In genomic region chr9:1535051-1535450, GRCh38 we compare ENCODE assay signal across 22 cellular contexts.
A peak's percentile ranks its signal among the peaks of the same experiment; 100 is the strongest.
DNase-seq lines count a peak whose midpoint lies in the region; ATAC-seq and TF ChIP-seq lines count a peak whose summit lies in the region.
"Had no signal": no experiment of that assay in that cellular context is flagged by ENCODE, and none has a peak within 500 bp of the region (broad histone marks: within the 10 kb centered on the region; RNA-seq: fewer than 3 reads in every experiment).

No MANE protein-coding gene starts in this region.

- H3K4me1 ChIP-seq in transverse colon, result no peaks in the 10 kb centered on the region
- H3K4me1 ChIP-seq: left ventricle myocardium inferior, sigmoid colon, testis had no signal

- intact Hi-C loops in transverse colon (cut with DNase I; ENCODE audit: low total_unique reads), result no loop called here

- no peak overlapping the region for H3K27ac ChIP-seq in transverse colon
- H3K27ac ChIP-seq: left ventricle myocardium inferior, sigmoid colon, testis had no signal

- no peaks in the 10 kb centered on the region for H3K9me3 ChIP-seq in transverse colon
- H3K9me3 ChIP-seq: MG63, sigmoid colon, testis had no signal

- no peak for TF ChIP-seq CTCF in transverse colon (IDR thresholded peaks at IDR 0.05)

- no peak for TF ChIP-seq EP300 in transverse colon (IDR thresholded peaks at IDR 0.05; ENCODE audit: low read depth)

- H3K27me3 ChIP-seq in transverse colon, result no peaks in the 10 kb centered on the region
- H3K27me3 ChIP-seq: MG63, sigmoid colon, testis had no signal

- H3K4me3 ChIP-seq in transverse colon, result no peak overlapping the region
- H3K4me3 ChIP-seq: left ventricle myocardium inferior, MG63, sigmoid colon, testis had no signal

- ATAC-seq in GM18858 (IDR thresholded peaks at IDR 0.05; ENCODE audit: unreplicated experiment), result peak; percentile 41
- ATAC-seq in GM21381 (IDR thresholded peaks at IDR 0.05; ENCODE audit: unreplicated experiment), result peak; percentile 55
- ATAC-seq in HG02798 (IDR thresholded peaks at IDR 0.05; ENCODE audit: poor library complexity, unreplicated experiment), result peak; percentile 54
- peak; percentile 51 for ATAC-seq in HG03432 (IDR thresholded peaks at IDR 0.05; ENCODE audit: unreplicated experiment)
- ATAC-seq in HG03095 (IDR thresholded peaks at IDR 0.05; ENCODE audit: unreplicated experiment), result no peak
- no peak for ATAC-seq in HG03097 (IDR thresholded peaks at IDR 0.05; ENCODE audit: low FRiP score, unreplicated experiment)
- ATAC-seq: stimulated activated effector memory CD8-positive, alpha-beta T cell treated with anti-CD3 and anti-CD28 coated beads, Interleukin-12 subunit alpha, Interleukin-12 subunit beta, amount 100 ng/mL, for 72 hours had no signal

- in situ Hi-C loops in transverse colon (cut with MboI; ENCODE audit: low pct_ligation_motif_present in 1 of 4, low pct_unique_long_range_greater_than_20kb in 1 of 4, low sequenced_read_pairs in 3 of 4), result no loop called here

- no peak for TF ChIP-seq POLR2A in transverse colon (IDR thresholded peaks at IDR 0.05)

- no peaks in the 10 kb centered on the region for H3K36me3 ChIP-seq in transverse colon
- H3K36me3 ChIP-seq: left ventricle myocardium inferior, MG63, sigmoid colon had no signal

- 70 to 81% methylated on average over 2 of the region's 2 CpGs for WGBS in transverse colon (ENCODE audit: low coverage in 1 of 2), 2 donors

- DNase-seq in transverse colon (no peak), 8988T (no peak)
- DNase-seq: aorta, caudate nucleus, DMS153, foreskin fibroblast, GDM1, immature natural killer cell, left ventricle myocardium inferior, MG63, NCI-H69, posterior cingulate gyrus, SHP77, sigmoid colon, testis had no signal

Comparison
In these comparisons a context has a peak if more than half of its experiments do, and no peak if none do; other contexts are left out.
1. ATAC-seq: peak in GM18858 (single experiment), GM21381 (single experiment), HG02798 (single experiment) and HG03432 (single experiment); none in HG03095 (single experiment) and HG03097 (single experiment).